ENCODE assay signal across 1 cellular context in the genomic region with DNA sequence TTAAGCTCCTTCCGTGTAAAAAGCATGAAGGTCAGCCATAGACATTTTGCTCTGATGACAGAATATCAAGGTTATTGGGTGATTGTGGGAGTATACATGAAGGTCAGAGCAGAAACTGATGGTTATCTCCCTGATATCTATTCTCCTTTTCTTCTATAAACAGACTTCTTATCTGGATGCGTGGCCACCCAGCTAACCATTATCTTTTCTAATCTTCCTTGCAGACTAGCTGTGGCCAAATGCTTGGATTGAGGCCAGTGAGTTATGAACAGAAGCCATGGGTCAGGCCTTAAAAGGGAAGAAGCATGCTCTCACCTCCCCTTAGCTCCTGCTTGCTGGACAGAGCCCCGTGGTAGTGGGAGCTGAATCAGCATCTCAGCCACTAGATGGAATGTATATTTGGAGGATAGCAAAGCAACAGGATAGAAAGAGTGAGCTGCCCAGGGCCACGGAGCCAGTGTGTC.
A peak's percentile ranks its signal among the peaks of the same experiment; 100 is the strongest.
TF ChIP-seq lines count a peak whose summit lies in the region.

No MANE protein-coding gene starts in this region.

TF ChIP-seq in K562, 482 proteins besides CTCF, POLR2A, EP300 and RAD21 (continued from another document and continues in another):
- peak; percentile 58; the same call in 1 of the 2 replicates for TF ChIP-seq RNF2 (IDR thresholded peaks at IDR 0.05)
- TF ChIP-seq BDP1 (IDR thresholded peaks at IDR 0.05; ENCODE audit: insufficient read depth, insufficient read length) = no peak
- no peak for TF ChIP-seq ZNF507 (tag; conservative IDR thresholded peaks at IDR 0.05)
- TF ChIP-seq BACH1 (tag; IDR thresholded peaks at IDR 0.05) = peak; percentile 49; the same call in 1 of the 2 replicates
- no peak for TF ChIP-seq POLR3A (IDR thresholded peaks at IDR 0.05; ENCODE audit: borderline replicate concordance, extremely low read depth, insufficient read depth, insufficient read length)
- TF ChIP-seq CBX8 (IDR thresholded peaks at IDR 0.05; ENCODE audit: borderline replicate concordance, extremely low read depth, low read depth, low read length, poor library complexity, severe bottlenecking) = no peak
- peak; percentile 55 for TF ChIP-seq ELF1 (tag; IDR thresholded peaks at IDR 0.05)
- TF ChIP-seq, protein P1, sequence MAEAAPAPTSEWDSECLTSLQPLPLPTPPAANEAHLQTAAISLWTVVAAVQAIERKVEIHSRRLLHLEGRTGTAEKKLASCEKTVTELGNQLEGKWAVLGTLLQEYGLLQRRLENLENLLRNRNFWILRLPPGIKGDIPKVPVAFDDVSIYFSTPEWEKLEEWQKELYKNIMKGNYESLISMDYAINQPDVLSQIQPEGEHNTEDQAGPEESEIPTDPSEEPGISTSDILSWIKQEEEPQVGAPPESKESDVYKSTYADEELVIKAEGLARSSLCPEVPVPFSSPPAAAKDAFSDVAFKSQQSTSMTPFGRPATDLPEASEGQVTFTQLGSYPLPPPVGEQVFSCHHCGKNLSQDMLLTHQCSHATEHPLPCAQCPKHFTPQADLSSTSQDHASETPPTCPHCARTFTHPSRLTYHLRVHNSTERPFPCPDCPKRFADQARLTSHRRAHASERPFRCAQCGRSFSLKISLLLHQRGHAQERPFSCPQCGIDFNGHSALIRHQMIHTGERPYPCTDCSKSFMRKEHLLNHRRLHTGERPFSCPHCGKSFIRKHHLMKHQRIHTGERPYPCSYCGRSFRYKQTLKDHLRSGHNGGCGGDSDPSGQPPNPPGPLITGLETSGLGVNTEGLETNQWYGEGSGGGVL (CRISPR knock-in tag; IDR thresholded peaks at IDR 0.05) = no peak
- TF ChIP-seq, protein P2, sequence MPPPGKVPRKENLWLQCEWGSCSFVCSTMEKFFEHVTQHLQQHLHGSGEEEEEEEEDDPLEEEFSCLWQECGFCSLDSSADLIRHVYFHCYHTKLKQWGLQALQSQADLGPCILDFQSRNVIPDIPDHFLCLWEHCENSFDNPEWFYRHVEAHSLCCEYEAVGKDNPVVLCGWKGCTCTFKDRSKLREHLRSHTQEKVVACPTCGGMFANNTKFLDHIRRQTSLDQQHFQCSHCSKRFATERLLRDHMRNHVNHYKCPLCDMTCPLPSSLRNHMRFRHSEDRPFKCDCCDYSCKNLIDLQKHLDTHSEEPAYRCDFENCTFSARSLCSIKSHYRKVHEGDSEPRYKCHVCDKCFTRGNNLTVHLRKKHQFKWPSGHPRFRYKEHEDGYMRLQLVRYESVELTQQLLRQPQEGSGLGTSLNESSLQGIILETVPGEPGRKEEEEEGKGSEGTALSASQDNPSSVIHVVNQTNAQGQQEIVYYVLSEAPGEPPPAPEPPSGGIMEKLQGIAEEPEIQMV (tag; conservative IDR thresholded peaks at IDR 0.05; ENCODE audit: low read depth) = no peak
- TF ChIP-seq, protein P3, sequence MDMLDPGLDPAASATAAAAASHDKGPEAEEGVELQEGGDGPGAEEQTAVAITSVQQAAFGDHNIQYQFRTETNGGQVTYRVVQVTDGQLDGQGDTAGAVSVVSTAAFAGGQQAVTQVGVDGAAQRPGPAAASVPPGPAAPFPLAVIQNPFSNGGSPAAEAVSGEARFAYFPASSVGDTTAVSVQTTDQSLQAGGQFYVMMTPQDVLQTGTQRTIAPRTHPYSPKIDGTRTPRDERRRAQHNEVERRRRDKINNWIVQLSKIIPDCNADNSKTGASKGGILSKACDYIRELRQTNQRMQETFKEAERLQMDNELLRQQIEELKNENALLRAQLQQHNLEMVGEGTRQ (CRISPR knock-in tag; IDR thresholded peaks at IDR 0.05) = no peak
- TF ChIP-seq KDM4B (IDR thresholded peaks at IDR 0.05; ENCODE audit: borderline replicate concordance in 2 of 2, low read depth in 1 of 2) = no peak
- no peak for TF ChIP-seq NFYB (IDR thresholded peaks at IDR 0.05; ENCODE audit: extremely low read depth, insufficient read length)
- peak; percentile 22 for TF ChIP-seq HDAC3 (IDR thresholded peaks at IDR 0.05; ENCODE audit: borderline replicate concordance, partially characterized antibody)
- no peak for TF ChIP-seq GATA2 (CRISPR knock-in tag; IDR thresholded peaks at IDR 0.05)
- 0 out of 2 replicates have a peak, but pooled peaks have one; percentile 15 for TF ChIP-seq E2F3 (CRISPR knock-in tag; IDR thresholded peaks at IDR 0.05)
- TF ChIP-seq NR1H2 (CRISPR knock-in tag; IDR thresholded peaks at IDR 0.05) = no peak
- TF ChIP-seq PHTF2 (CRISPR knock-in tag; IDR thresholded peaks at IDR 0.05) = no peak
- TF ChIP-seq, protein P4, sequence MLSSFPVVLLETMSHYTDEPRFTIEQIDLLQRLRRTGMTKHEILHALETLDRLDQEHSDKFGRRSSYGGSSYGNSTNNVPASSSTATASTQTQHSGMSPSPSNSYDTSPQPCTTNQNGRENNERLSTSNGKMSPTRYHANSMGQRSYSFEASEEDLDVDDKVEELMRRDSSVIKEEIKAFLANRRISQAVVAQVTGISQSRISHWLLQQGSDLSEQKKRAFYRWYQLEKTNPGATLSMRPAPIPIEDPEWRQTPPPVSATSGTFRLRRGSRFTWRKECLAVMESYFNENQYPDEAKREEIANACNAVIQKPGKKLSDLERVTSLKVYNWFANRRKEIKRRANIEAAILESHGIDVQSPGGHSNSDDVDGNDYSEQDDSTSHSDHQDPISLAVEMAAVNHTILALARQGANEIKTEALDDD (IDR thresholded peaks at IDR 0.05) = peak; percentile 80
- TF ChIP-seq L3MBTL2 (IDR thresholded peaks at IDR 0.05) = peak; percentile 68
- TF ChIP-seq, protein P5, sequence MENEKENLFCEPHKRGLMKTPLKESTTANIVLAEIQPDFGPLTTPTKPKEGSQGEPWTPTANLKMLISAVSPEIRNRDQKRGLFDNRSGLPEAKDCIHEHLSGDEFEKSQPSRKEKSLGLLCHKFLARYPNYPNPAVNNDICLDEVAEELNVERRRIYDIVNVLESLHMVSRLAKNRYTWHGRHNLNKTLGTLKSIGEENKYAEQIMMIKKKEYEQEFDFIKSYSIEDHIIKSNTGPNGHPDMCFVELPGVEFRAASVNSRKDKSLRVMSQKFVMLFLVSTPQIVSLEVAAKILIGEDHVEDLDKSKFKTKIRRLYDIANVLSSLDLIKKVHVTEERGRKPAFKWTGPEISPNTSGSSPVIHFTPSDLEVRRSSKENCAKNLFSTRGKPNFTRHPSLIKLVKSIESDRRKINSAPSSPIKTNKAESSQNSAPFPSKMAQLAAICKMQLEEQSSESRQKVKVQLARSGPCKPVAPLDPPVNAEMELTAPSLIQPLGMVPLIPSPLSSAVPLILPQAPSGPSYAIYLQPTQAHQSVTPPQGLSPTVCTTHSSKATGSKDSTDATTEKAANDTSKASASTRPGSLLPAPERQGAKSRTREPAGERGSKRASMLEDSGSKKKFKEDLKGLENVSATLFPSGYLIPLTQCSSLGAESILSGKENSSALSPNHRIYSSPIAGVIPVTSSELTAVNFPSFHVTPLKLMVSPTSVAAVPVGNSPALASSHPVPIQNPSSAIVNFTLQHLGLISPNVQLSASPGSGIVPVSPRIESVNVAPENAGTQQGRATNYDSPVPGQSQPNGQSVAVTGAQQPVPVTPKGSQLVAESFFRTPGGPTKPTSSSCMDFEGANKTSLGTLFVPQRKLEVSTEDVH (IDR thresholded peaks at IDR 0.05; ENCODE audit: low read depth, partially characterized antibody) = no peak
- TF ChIP-seq ADNP (tag; IDR thresholded peaks at IDR 0.05) = 0 out of 2 replicates have a peak, but pooled peaks have one; percentile 39
- no peak for TF ChIP-seq NR2F6 (CRISPR knock-in tag; IDR thresholded peaks at IDR 0.05)
- 0 out of 4 replicates have a peak, but pooled peaks of 1 of the 2 experiments have one; percentile 25 for TF ChIP-seq ETV6 (IDR thresholded peaks at IDR 0.05; ENCODE audit: borderline replicate concordance in 1 of 2, low read depth in 2 of 2, low read length in 1 of 2)
- no peak for TF ChIP-seq ETV6 (CRISPR knock-in tag; IDR thresholded peaks at IDR 0.05; ENCODE audit: borderline replicate concordance)
- no peak for TF ChIP-seq CBX2 (IDR thresholded peaks at IDR 0.05; ENCODE audit: insufficient read depth, low read length, poor library complexity, severe bottlenecking)
- 0 out of 2 replicates have a peak, but pooled peaks have one; percentile 45 for TF ChIP-seq ZNF75A (CRISPR knock-in tag; IDR thresholded peaks at IDR 0.05)
- TF ChIP-seq, protein P6, sequence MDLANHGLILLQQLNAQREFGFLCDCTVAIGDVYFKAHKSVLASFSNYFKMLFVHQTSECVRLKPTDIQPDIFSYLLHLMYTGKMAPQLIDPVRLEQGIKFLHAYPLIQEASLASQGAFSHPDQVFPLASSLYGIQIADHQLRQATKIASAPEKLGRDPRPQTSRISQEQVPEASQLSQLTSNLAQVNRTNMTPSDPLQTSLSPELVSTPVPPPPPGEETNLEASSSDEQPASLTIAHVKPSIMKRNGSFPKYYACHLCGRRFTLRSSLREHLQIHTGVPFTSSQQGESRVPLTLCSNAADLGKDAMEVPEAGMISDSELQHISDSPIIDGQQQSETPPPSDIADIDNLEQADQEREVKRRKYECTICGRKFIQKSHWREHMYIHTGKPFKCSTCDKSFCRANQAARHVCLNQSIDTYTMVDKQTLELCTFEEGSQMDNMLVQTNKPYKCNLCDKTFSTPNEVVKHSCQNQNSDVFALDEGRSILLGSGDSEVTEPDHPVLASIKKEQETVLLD (IDR thresholded peaks at IDR 0.05) = no peak
- TF ChIP-seq ZNF274 (IDR thresholded peaks at IDR 0.05; ENCODE audit: borderline replicate concordance, low read depth, low read length) = no peak
- TF ChIP-seq SIN3B (IDR thresholded peaks at IDR 0.05; ENCODE audit: low read depth) = no peak
- TF ChIP-seq ZNF445 (CRISPR knock-in tag; IDR thresholded peaks at IDR 0.05; ENCODE audit: low read depth) = 0 out of 2 replicates have a peak, but pooled peaks have one; percentile 24
- TF ChIP-seq PTTG1 (tag; IDR thresholded peaks at IDR 0.05; ENCODE audit: low read depth) = no peak
- no peak for TF ChIP-seq TEAD2 (tag; IDR thresholded peaks at IDR 0.05)
- no peak for TF ChIP-seq POLR2B (IDR thresholded peaks at IDR 0.05; ENCODE audit: low read depth, partially characterized antibody)
- TF ChIP-seq JUNB (CRISPR knock-in tag; conservative IDR thresholded peaks at IDR 0.05) = no peak
- TF ChIP-seq HEY1 (CRISPR knock-in tag; IDR thresholded peaks at IDR 0.05; ENCODE audit: borderline replicate concordance) = no peak
- TF ChIP-seq RBM14 (IDR thresholded peaks at IDR 0.05; ENCODE audit: borderline replicate concordance, insufficient read depth, low read depth, low read length) = no peak
- TF ChIP-seq TEAD1 (CRISPR knock-in tag; IDR thresholded peaks at IDR 0.05) = peak in 1 of 2 experiments; percentile 80; a peak in 1 of 4 replicates
- no peak for TF ChIP-seq FUS (optimal IDR thresholded peaks at IDR 0.05; ENCODE audit: low read depth, low read length)
- TF ChIP-seq CEBPG (CRISPR knock-in tag; IDR thresholded peaks at IDR 0.05) = no peak
- TF ChIP-seq CEBPG (tag; conservative IDR thresholded peaks at IDR 0.05 in 1 of 2, IDR thresholded peaks at IDR 0.05 in 1 of 2) = no peak
- peak; percentile 62 for TF ChIP-seq MAFK (IDR thresholded peaks at IDR 0.05; ENCODE audit: low read length)
- TF ChIP-seq ZNF431 (CRISPR knock-in tag; IDR thresholded peaks at IDR 0.05) = no peak
- TF ChIP-seq, protein P7, sequence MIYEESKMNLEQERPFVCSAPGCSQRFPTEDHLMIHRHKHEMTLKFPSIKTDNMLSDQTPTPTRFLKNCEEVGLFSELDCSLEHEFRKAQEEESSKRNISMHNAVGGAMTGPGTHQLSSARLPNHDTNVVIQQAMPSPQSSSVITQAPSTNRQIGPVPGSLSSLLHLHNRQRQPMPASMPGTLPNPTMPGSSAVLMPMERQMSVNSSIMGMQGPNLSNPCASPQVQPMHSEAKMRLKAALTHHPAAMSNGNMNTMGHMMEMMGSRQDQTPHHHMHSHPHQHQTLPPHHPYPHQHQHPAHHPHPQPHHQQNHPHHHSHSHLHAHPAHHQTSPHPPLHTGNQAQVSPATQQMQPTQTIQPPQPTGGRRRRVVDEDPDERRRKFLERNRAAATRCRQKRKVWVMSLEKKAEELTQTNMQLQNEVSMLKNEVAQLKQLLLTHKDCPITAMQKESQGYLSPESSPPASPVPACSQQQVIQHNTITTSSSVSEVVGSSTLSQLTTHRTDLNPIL (CRISPR knock-in tag; IDR thresholded peaks at IDR 0.05) = no peak
- TF ChIP-seq ZNF584 (CRISPR knock-in tag; IDR thresholded peaks at IDR 0.05; ENCODE audit: low read depth) = no peak
- no peak for TF ChIP-seq ZNF143 (CRISPR knock-in tag; IDR thresholded peaks at IDR 0.05)
- TF ChIP-seq, protein P8, sequence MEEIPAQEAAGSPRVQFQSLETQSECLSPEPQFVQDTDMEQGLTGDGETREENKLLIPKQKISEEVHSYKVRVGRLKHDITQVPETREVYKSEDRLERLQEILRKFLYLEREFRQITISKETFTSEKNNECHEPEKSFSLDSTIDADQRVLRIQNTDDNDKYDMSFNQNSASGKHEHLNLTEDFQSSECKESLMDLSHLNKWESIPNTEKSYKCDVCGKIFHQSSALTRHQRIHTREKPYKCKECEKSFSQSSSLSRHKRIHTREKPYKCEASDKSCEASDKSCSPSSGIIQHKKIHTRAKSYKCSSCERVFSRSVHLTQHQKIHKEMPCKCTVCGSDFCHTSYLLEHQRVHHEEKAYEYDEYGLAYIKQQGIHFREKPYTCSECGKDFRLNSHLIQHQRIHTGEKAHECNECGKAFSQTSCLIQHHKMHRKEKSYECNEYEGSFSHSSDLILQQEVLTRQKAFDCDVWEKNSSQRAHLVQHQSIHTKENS (CRISPR knock-in tag; IDR thresholded peaks at IDR 0.05) = no peak
- TF ChIP-seq, protein P9, sequence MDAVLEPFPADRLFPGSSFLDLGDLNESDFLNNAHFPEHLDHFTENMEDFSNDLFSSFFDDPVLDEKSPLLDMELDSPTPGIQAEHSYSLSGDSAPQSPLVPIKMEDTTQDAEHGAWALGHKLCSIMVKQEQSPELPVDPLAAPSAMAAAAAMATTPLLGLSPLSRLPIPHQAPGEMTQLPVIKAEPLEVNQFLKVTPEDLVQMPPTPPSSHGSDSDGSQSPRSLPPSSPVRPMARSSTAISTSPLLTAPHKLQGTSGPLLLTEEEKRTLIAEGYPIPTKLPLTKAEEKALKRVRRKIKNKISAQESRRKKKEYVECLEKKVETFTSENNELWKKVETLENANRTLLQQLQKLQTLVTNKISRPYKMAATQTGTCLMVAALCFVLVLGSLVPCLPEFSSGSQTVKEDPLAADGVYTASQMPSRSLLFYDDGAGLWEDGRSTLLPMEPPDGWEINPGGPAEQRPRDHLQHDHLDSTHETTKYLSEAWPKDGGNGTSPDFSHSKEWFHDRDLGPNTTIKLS (IDR thresholded peaks at IDR 0.05; ENCODE audit: borderline replicate concordance, low read depth) = no peak
- TF ChIP-seq MCM7 (IDR thresholded peaks at IDR 0.05) = no peak
- no peak for TF ChIP-seq RHOXF2B (CRISPR knock-in tag; conservative IDR thresholded peaks at IDR 0.05)
- no peak for TF ChIP-seq PTBP1 (IDR thresholded peaks at IDR 0.05; ENCODE audit: low read depth, low read length)
- TF ChIP-seq MEF2A (IDR thresholded peaks at IDR 0.05; ENCODE audit: control insufficient read depth, low read depth, low read length) = no peak
- no peak for TF ChIP-seq KDM5B (IDR thresholded peaks at IDR 0.05; ENCODE audit: insufficient replicate concordance, low read depth, low read length)
- TF ChIP-seq ZKSCAN8 (CRISPR knock-in tag; IDR thresholded peaks at IDR 0.05) = no peak
- TF ChIP-seq NONO (IDR thresholded peaks at IDR 0.05; ENCODE audit: low read depth in 2 of 2, low read length in 1 of 2) = no peak
- TF ChIP-seq ZNF197 (CRISPR knock-in tag; IDR thresholded peaks at IDR 0.05; ENCODE audit: low read depth) = peak; percentile 81
- no peak for TF ChIP-seq TCF7L2 (IDR thresholded peaks at IDR 0.05; ENCODE audit: low read depth, low read length)
- no peak for TF ChIP-seq SETDB1 (IDR thresholded peaks at IDR 0.05; ENCODE audit: low read length)
- TF ChIP-seq ZNF586 (CRISPR knock-in tag; conservative IDR thresholded peaks at IDR 0.05) = no peak
- TF ChIP-seq NFRKB (IDR thresholded peaks at IDR 0.05; ENCODE audit: low read depth) = no peak
